Comparison of ENCODE assay signal across 24 cellular contexts in the genomic region with DNA sequence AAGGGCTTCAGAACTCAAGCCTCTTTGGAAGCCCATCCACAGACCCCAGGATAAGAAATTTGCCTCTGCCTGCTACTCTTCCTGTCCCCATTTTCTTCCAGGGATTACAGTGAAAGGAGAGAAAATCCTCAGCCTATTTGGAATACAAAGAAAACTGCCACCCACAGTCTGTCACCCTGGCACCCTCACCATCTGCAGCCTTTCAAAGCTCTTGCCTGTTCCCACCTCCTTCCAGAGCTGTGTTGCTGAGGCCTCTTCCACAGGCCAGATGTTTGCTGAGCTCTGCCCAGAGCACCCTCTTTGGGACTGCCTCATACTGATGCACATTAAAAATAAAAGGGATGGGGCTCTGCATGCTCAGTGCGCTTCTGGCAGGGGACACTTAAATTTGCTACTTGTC. TPM values are rescaled to one million over a fixed set of nuclear protein-coding genes. Genes with fewer than 3 reads are reported as not detected.
"Had no signal": no experiment of that assay in that cellular context is flagged by ENCODE, and none has a peak within 500 bp of the region (broad histone marks: within the 10 kb centered on the region; RNA-seq: fewer than 3 reads in every experiment).

No MANE protein-coding gene starts in this region.

- H3K27ac Mint-ChIP-seq: memory B cell; natural killer cell treated with Interleukin-12 subunit alpha and Interleukin-12 subunit beta and Interleukin-15 and Interleukin-18, amount 100 ng/mL, for 72 hours; neural progenitor cell; stimulated activated naive B cell treated with anti-CD40 and anti-IgM and Interleukin-4, amounts not matched to agents 10 μg/mL and 1 μg/mL and 100 μg/mL, for 72 hours; type B pancreatic cell had no signal

- H3K27me3 Mint-ChIP-seq: natural killer cell treated with Interleukin-12 subunit alpha and Interleukin-12 subunit beta and Interleukin-15 and Interleukin-18, amount 100 ng/mL, for 72 hours; type B pancreatic cell had no signal

- H2AFZ ChIP-seq: neural progenitor cell, parathyroid adenoma had no signal

- DNase-seq: cortex of kidney; esophagus squamous epithelium; foreskin fibroblast; glutamatergic neuron; left ventricle myocardium inferior; lower lobe of right lung; midbrain; psoas muscle; spleen; stimulated activated CD4-positive, alpha-beta T cell treated with anti-CD3 and anti-CD28 coated beads, Interleukin-15, amount 100 ng/mL, for 24 hours; stimulated activated CD4-positive, alpha-beta T cell treated with anti-CD3 and anti-CD28 coated beads, Interleukin-1b, Interleukin-23, amount 100 ng/mL, for 48 hours; stimulated activated CD4-positive, alpha-beta T cell treated with anti-CD3 and anti-CD28 coated beads, Interleukin-4, amount 100 ng/mL, for 24 hours; stimulated activated naive B cell treated with anti-CD40 and anti-IgM and Interleukin-4, amounts not matched to agents 10 μg/mL and 1 μg/mL and 100 μg/mL, for 72 hours had no signal

- H3K9me3 Mint-ChIP-seq: natural killer cell treated with Interleukin-12 subunit alpha and Interleukin-12 subunit beta and Interleukin-15 and Interleukin-18, amount 100 ng/mL, for 72 hours; neural progenitor cell; stimulated activated naive B cell treated with anti-CD40 and anti-IgM and Interleukin-4, amounts not matched to agents 10 μg/mL and 1 μg/mL and 100 μg/mL, for 72 hours; type B pancreatic cell had no signal

- H3K4me3 Mint-ChIP-seq: memory B cell; natural killer cell treated with Interleukin-12 subunit alpha and Interleukin-12 subunit beta and Interleukin-15 and Interleukin-18, amount 100 ng/mL, for 72 hours; neural progenitor cell; stimulated activated naive B cell treated with anti-CD40 and anti-IgM and Interleukin-4, amounts not matched to agents 10 μg/mL and 1 μg/mL and 100 μg/mL, for 72 hours; type B pancreatic cell had no signal

- H3K27ac ChIP-seq: esophagus squamous epithelium, gastroesophageal sphincter, left ventricle myocardium inferior, lower lobe of right lung, neural progenitor cell, parathyroid adenoma, psoas muscle, spleen, suprapubic skin, thyroid gland had no signal

- H3K79me2 ChIP-seq: parathyroid adenoma had no signal

- H3K27me3 ChIP-seq: esophagus squamous epithelium, gastroesophageal sphincter, neural progenitor cell, spleen, suprapubic skin, thyroid gland had no signal

- H3K4me1 Mint-ChIP-seq: memory B cell; neural progenitor cell; stimulated activated naive B cell treated with anti-CD40 and anti-IgM and Interleukin-4, amounts not matched to agents 10 μg/mL and 1 μg/mL and 100 μg/mL, for 72 hours had no signal

- H3K4me1 ChIP-seq: esophagus squamous epithelium, gastroesophageal sphincter, left ventricle myocardium inferior, lower lobe of right lung, neural progenitor cell, parathyroid adenoma, psoas muscle, spleen, suprapubic skin, thyroid gland had no signal

- H3K36me3 Mint-ChIP-seq: memory B cell; natural killer cell treated with Interleukin-12 subunit alpha and Interleukin-12 subunit beta and Interleukin-15 and Interleukin-18, amount 100 ng/mL, for 72 hours; neural progenitor cell; stimulated activated naive B cell treated with anti-CD40 and anti-IgM and Interleukin-4, amounts not matched to agents 10 μg/mL and 1 μg/mL and 100 μg/mL, for 72 hours; type B pancreatic cell had no signal

- ATAC-seq: gastroesophageal sphincter; lower lobe of right lung; psoas muscle; sciatic nerve; stimulated activated naive B cell treated with anti-CD40 and anti-IgM and Interleukin-4, amounts not matched to agents 10 μg/mL and 1 μg/mL and 100 μg/mL, for 72 hours had no signal

- H3K4me2 ChIP-seq: neural progenitor cell had no signal

- H3K36me3 ChIP-seq: esophagus squamous epithelium, gastroesophageal sphincter, left ventricle myocardium inferior, lower lobe of right lung, neural progenitor cell, spleen, suprapubic skin, thyroid gland had no signal

- H3K9ac ChIP-seq: neural progenitor cell, parathyroid adenoma had no signal

- H3K4me3 ChIP-seq: esophagus squamous epithelium, gastroesophageal sphincter, left ventricle myocardium inferior, lower lobe of right lung, neural progenitor cell, psoas muscle, spleen, suprapubic skin, thyroid gland had no signal

- H3K9me3 ChIP-seq: esophagus squamous epithelium, gastroesophageal sphincter, left ventricle myocardium inferior, lower lobe of right lung, psoas muscle, spleen, suprapubic skin, thyroid gland had no signal

RNA-seq across cellular contexts. Expression of gene TAF1L, which starts 35.9 kb away (rescaled TPM):
- total RNA-seq: esophagus squamous epithelium; left ventricle myocardium inferior; lower lobe of right lung; natural killer cell treated with Interleukin-12 subunit alpha and Interleukin-12 subunit beta and Interleukin-15 and Interleukin-18, amount 100 ng/mL, for 72 hours; psoas muscle; sciatic nerve; skeletal muscle tissue had no signal
- polyA plus RNA-seq: keratinocyte, spleen had no signal
